10 cellular contexts compared by ENCODE assay signal in genomic region chrX:68945603-68946228, GRCh38.
DNase-seq lines count a peak whose midpoint lies in the region; ATAC-seq and TF ChIP-seq lines count a peak whose summit lies in the region.
"Had no signal": no experiment of that assay in that cellular context is flagged by ENCODE, and none has a peak within 500 bp of the region (broad histone marks: within the 10 kb centered on the region; RNA-seq: fewer than 3 reads in every experiment).

No MANE protein-coding gene starts in this region.

- ATAC-seq in left colon: peak; percentile 25
- ATAC-seq in HG03442 (IDR thresholded peaks at IDR 0.05; ENCODE audit: unreplicated experiment): no peak
- ATAC-seq: naive thymus-derived CD4-positive, alpha-beta T cell had no signal

- no peaks in the 10 kb centered on the region for H4K20me1 ChIP-seq in MM.1S (ENCODE audit: insufficient read depth, low read length)

- no peaks in the 10 kb centered on the region for H3K36me3 ChIP-seq in H7 (replicated peaks; ENCODE audit: control insufficient read depth, insufficient read depth, low read length)
- H3K36me3 ChIP-seq in adrenal gland (replicated peaks in 1 of 2): no peaks in the 10 kb centered on the region
- H3K36me3 ChIP-seq in MM.1S (replicated peaks; ENCODE audit: insufficient read depth, low read length): no peaks in the 10 kb centered on the region

- no peak for TF ChIP-seq POLR2A in adrenal gland (IDR thresholded peaks at IDR 0.05)

- no peaks in the 10 kb centered on the region for H3K9me2 ChIP-seq in MM.1S (replicated peaks; ENCODE audit: insufficient read depth, low read length)

- WGBS in adrenal gland, 4 donors: 60 to 85% (median 75%) methylated on average over 7 to 10 of the region's 10 CpGs

- H3K9ac ChIP-seq in MM.1S (ENCODE audit: low read length): no peak overlapping the region

- no peak overlapping the region for H3K27ac ChIP-seq in adrenal gland
- H3K27ac ChIP-seq in MM.1S (ENCODE audit: low read length): no peak overlapping the region

- H2AFZ ChIP-seq in MM.1S (ENCODE audit: low read length): no peak overlapping the region

- intact Hi-C loops in adrenal gland (cut with DNase I) (no loop called here), left colon (cut with DNase I, micrococcal nuclease) (no loop called here)

- peak; percentile 52 for DNase-seq in AG10803 (ENCODE audit: low read depth)
- DNase-seq in H7: peak; percentile 70
- DNase-seq in adrenal gland: peak in 2 of 7 donors; percentile 29 to 38
- DNase-seq in left colon: no peak
- no peak for DNase-seq in NCI-H2227 treated with DMSO at 0.1 percent for 48 hours (lab: John Stamatoyannopoulos, UW)
- DNase-seq in NCI-H2107 (lab: John Stamatoyannopoulos, UW): no peak
- no peak for DNase-seq in MM.1S
- DNase-seq: naive thymus-derived CD4-positive, alpha-beta T cell; NCI-H1436 had no signal

- no peaks in the 10 kb centered on the region for H3K9me3 ChIP-seq in adrenal gland (replicated peaks in 1 of 3)
- H3K9me3 ChIP-seq in MM.1S (replicated peaks; ENCODE audit: insufficient read depth, low read length): no peaks in the 10 kb centered on the region

- no peak overlapping the region for H3K4me3 ChIP-seq in AG10803 (ENCODE audit: low read length)
- no peak overlapping the region for H3K4me3 ChIP-seq in H7 (ENCODE audit: insufficient read depth, low read depth, low read length)
- H3K4me3 ChIP-seq in adrenal gland: no peak overlapping the region
- no peak overlapping the region for H3K4me3 ChIP-seq in MM.1S (ENCODE audit: low read length)

- H3K79me2 ChIP-seq in MM.1S (ENCODE audit: low read length): no peaks in the 10 kb centered on the region

- no peaks in the 10 kb centered on the region for H3F3A ChIP-seq in MM.1S (ENCODE audit: insufficient read depth, low read length)

- H3K4me2 ChIP-seq in MM.1S (ENCODE audit: low read depth, low read length): no peak overlapping the region

- H3K27me3 ChIP-seq in H7 (ENCODE audit: control insufficient read depth, insufficient read depth, low read length) (no peaks in the 10 kb centered on the region), adrenal gland (peaks cover 3% of the 10 kb centered on the region), MM.1S (replicated peaks; ENCODE audit: insufficient read depth, low read length) (no peaks in the 10 kb centered on the region)

- peak; percentile 37 for TF ChIP-seq CTCF in AG10803 (conservative IDR thresholded peaks at IDR 0.05; ENCODE audit: low read length)
- TF ChIP-seq CTCF in adrenal gland (IDR thresholded peaks at IDR 0.05): peak in 5 of 6 experiments; percentile 5 to 34 (median 24)
- TF ChIP-seq CTCF in MM.1S (IDR thresholded peaks at IDR 0.05; ENCODE audit: low read length): no peak

- H3K4me1 ChIP-seq in adrenal gland (replicated peaks in 1 of 2) (no peaks in the 10 kb centered on the region), MM.1S (ENCODE audit: low read length) (no peaks in the 10 kb centered on the region)

Comparison
In these comparisons a context has a peak if more than half of its experiments do, and no peak if none do; other contexts are left out.
1. DNase-seq: peak in AG10803 (single experiment) and H7 (single experiment); none in left colon (0 of 2), NCI-H2227 treated with DMSO at 0.1 percent for 48 hours (single experiment), NCI-H2107 (single experiment) and MM.1S (single experiment).